ENCODE assay signal across 7 cellular contexts in genomic region chr14:36655963-36656768, GRCh38. TPM values are rescaled to one million over a fixed set of nuclear protein-coding genes. Genes with fewer than 3 reads are reported as not detected.
DNase-seq lines count a peak whose midpoint lies in the region; ATAC-seq and TF ChIP-seq lines count a peak whose summit lies in the region.

No MANE protein-coding gene starts in this region.

- H3K4me1 ChIP-seq in osteoblast (ENCODE audit: insufficient read depth, low read length): no peaks in the 10 kb centered on the region

- H2AFZ ChIP-seq in osteoblast (ENCODE audit: low read length): no peak overlapping the region

- H3K27me3 ChIP-seq in osteoblast (ENCODE audit: insufficient read depth, low read length): peaks cover 93% of the 10 kb centered on the region

- no peaks in the 10 kb centered on the region for H3K36me3 ChIP-seq in osteoblast (ENCODE audit: insufficient read depth, low read length)

- no peaks in the 10 kb centered on the region for H3K9me3 ChIP-seq in osteoblast (ENCODE audit: low read depth, low read length)

- DNase-seq in NCI-H2107 treated with DMSO at 0.1 percent for 48 hours (lab: John Stamatoyannopoulos, UW; ENCODE audit: unreplicated experiment): peak; percentile 73
- DNase-seq in ecto neural progenitor cell (ENCODE audit: low spot score): peak; percentile 87
- DNase-seq in osteoblast (ENCODE audit: insufficient read length, low spot score, missing footprints): peak; percentile 69
- DNase-seq in NCI-H1105 (lab: John Stamatoyannopoulos, UW): no peak
- DNase-seq in nucleus accumbens (lab: John Stamatoyannopoulos, UW): no peak

- ATAC-seq in HG03280 (IDR thresholded peaks at IDR 0.05; ENCODE audit: unreplicated experiment): no peak

- no peak overlapping the region for H3K27ac ChIP-seq in osteoblast (ENCODE audit: low read depth, low read length)

- H3K79me2 ChIP-seq in osteoblast (ENCODE audit: insufficient read depth, low read length): no peaks in the 10 kb centered on the region

- H3K4me3 ChIP-seq in GM12875 (ENCODE audit: low read depth, low read length) (no peak overlapping the region), osteoblast (ENCODE audit: insufficient read depth, low read length) (no peak overlapping the region)

- no peak overlapping the region for H3K4me2 ChIP-seq in osteoblast (ENCODE audit: insufficient read depth, low read length)

- peak; percentile 53 for TF ChIP-seq CTCF in GM12875 (IDR thresholded peaks at IDR 0.05; ENCODE audit: borderline replicate concordance, insufficient read depth, low read depth, low read length)
- peak; percentile 41 for TF ChIP-seq CTCF in osteoblast (IDR thresholded peaks at IDR 0.05; ENCODE audit: extremely low read depth, low read depth, low read length)

- H4K20me1 ChIP-seq in osteoblast (ENCODE audit: insufficient read depth, low read length): no peaks in the 10 kb centered on the region

RNA-seq across cellular contexts. Expression of gene PAX9, which starts 5.5 kb away (rescaled TPM):
- total RNA-seq in osteoblast: under 0.01 TPM in 1 of 2 replicates, not detected in the other

Comparison
In these comparisons a context has a peak if more than half of its experiments do, and no peak if none do; other contexts are left out.
1. DNase-seq: peak in NCI-H2107 treated with DMSO at 0.1 percent for 48 hours (single experiment), ecto neural progenitor cell (single experiment) and osteoblast (single experiment); none in NCI-H1105 (single experiment) and nucleus accumbens (0 of 56).